In the genomic region with DNA sequence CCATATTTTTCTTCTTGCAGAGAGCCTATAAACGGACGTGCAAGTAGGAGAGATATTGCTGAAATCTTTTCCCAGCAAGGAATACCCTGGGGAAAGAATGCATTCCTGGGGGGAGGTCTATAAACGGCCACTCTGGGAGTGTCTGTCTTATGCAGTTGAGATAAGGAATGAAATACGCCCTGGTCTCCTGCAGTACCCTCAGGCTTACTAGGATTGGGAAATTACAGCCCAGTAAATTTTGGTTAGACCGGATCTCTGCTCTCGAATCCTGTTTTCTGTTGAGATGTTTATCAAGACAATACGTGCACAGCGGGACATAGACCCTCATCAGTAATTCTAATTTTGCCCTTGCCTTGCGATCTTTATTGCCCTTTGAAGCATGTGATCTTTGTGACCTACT, we compare ENCODE assay signal across 6 cellular contexts.
DNase-seq lines count a peak whose midpoint lies in the region; ATAC-seq, FAIRE-seq and TF ChIP-seq lines count a peak whose summit lies in the region.
"Not testable (repeated sequence)": the region's sequence is repeated elsewhere in the genome, so short reads cannot be mapped to it uniquely, and the experiment has no call there.

No MANE protein-coding gene starts in this region.

- not testable (repeated sequence) for H3K9ac ChIP-seq in BLaER1; K562 (ENCODE audit: insufficient read depth in 1 of 2, low read depth in 2 of 2, low read length in 2 of 2); trophoblast cell (ENCODE audit: low read length)

- not testable (repeated sequence) for BruUV-seq in K562 (replicated peaks; lab: Mats Ljungman, UMichigan)

- H2BK12ac ChIP-seq in trophoblast cell (ENCODE audit: low read length): not testable (repeated sequence)

- TF ChIP-seq RAD21 in K562 (CRISPR knock-in tag; conservative IDR thresholded peaks at IDR 0.05 in 1 of 2, IDR thresholded peaks at IDR 0.05 in 1 of 2): not testable (repeated sequence)

- H3K27me3 ChIP-seq in BLaER1; K562 (ENCODE audit: control insufficient read depth in 2 of 2, insufficient read depth in 2 of 2, low read length in 2 of 2); trophoblast cell (ENCODE audit: insufficient read depth, low read length): not testable (repeated sequence)

- H4K20me1 ChIP-seq in BLaER1; K562 (replicated peaks; ENCODE audit: control insufficient read depth, insufficient read depth, low read length): not testable (repeated sequence)

- H3K27ac Mint-ChIP-seq in endothelial cell (ENCODE audit: unreplicated experiment): not testable (repeated sequence)

- not testable (repeated sequence) for H3K9me1 ChIP-seq in K562 (ENCODE audit: control insufficient read depth, insufficient read depth, low read length)

- H3K4me1 Mint-ChIP-seq in endothelial cell (ENCODE audit: unreplicated experiment): not testable (repeated sequence)

- H3K18ac ChIP-seq in trophoblast cell (ENCODE audit: low read length): not testable (repeated sequence)

- H3K4ac ChIP-seq in trophoblast cell (ENCODE audit: low read depth, low read length): not testable (repeated sequence)

- H2BK5ac ChIP-seq in trophoblast cell (ENCODE audit: low read depth, low read length, poor library complexity): not testable (repeated sequence)

- H3K23ac ChIP-seq in trophoblast cell (ENCODE audit: low read length): not testable (repeated sequence)

- H4K8ac ChIP-seq in trophoblast cell (ENCODE audit: low read depth, low read length): not testable (repeated sequence)

- H3K36me3 Mint-ChIP-seq in endothelial cell (ENCODE audit: low read depth, unreplicated experiment): peaks cover 24% of the 10 kb centered on the region

- peak overlapping the region; percentile 59 for H3K4me3 Mint-ChIP-seq in endothelial cell (ENCODE audit: unreplicated experiment)

- not testable (repeated sequence) for TF ChIP-seq CTCF in K562 (IDR thresholded peaks at IDR 0.05 in 2 of 3, conservative IDR thresholded peaks at IDR 0.05 in 1 of 3; ENCODE audit: insufficient read depth in 2 of 3, low read depth in 1 of 3, low read length in 3 of 3); endothelial cell (IDR thresholded peaks at IDR 0.05; ENCODE audit: unreplicated experiment)

- not testable (repeated sequence) for H3K27me3 Mint-ChIP-seq in endothelial cell (ENCODE audit: unreplicated experiment)

- peak overlapping the region; percentile 45; the same call in 1 of the 2 replicates for H3K4me3 ChIP-seq in BLaER1
- not testable (repeated sequence) for H3K4me3 ChIP-seq in K562; trophoblast cell (ENCODE audit: low read depth, low read length)

- 59% methylated on average over 7 of the region's 9 CpGs for WGBS in K562 (ENCODE audit: insufficient coverage, low coverage, missing lambda C conversion rate)
- no CpG with 5 or more reads among the region's 9 CpGs for WGBS in trophoblast cell (ENCODE audit: extremely low coverage, insufficient coverage, insufficient read length)

- CTCF ChIA-PET in HEK293T (lab: Yijun Ruan, JAX); K562 (lab: Yijun Ruan, JAX; ENCODE audit: low intra/inter-chr PET ratio): not testable (repeated sequence)

- H3K4me2 ChIP-seq in BLaER1; K562 (ENCODE audit: insufficient read depth, low read length); trophoblast cell (ENCODE audit: low read length): not testable (repeated sequence)

- not testable (repeated sequence) for H3K79me2 ChIP-seq in K562 (ENCODE audit: control insufficient read depth, insufficient read depth, low read length); trophoblast cell (ENCODE audit: control insufficient read depth, insufficient read depth, low read length, poor library complexity)

- H3K9me3 ChIP-seq in BLaER1: peaks cover 40% of the 10 kb centered on the region
- H3K9me3 ChIP-seq in K562 (replicated peaks; ENCODE audit: control insufficient read depth, insufficient read depth, low read depth, low read length); trophoblast cell (ENCODE audit: insufficient read depth, low read depth, low read length): not testable (repeated sequence)

- TF ChIP-seq POLR2A in K562 (conservative IDR thresholded peaks at IDR 0.05): not testable (repeated sequence)

- not testable (repeated sequence) for H2AFZ ChIP-seq in K562 (ENCODE audit: low read depth, low read length); trophoblast cell (ENCODE audit: insufficient read depth, low read length, poor library complexity)

- H2BK120ac ChIP-seq in trophoblast cell (ENCODE audit: insufficient read depth, low read length, poor library complexity): not testable (repeated sequence)

- in situ Hi-C loops in K562 (cut with MboI): not testable (repeated sequence)

- intact Hi-C loops in K562 (cut with micrococcal nuclease): not testable (repeated sequence)

- not testable (repeated sequence) for H3K9me3 Mint-ChIP-seq in endothelial cell (ENCODE audit: unreplicated experiment)

- not testable (repeated sequence) for H3K27ac ChIP-seq in BLaER1; K562 (ENCODE audit: extremely low read depth, low read depth, low read length); trophoblast cell (ENCODE audit: low read depth, low read length)

- H3K79me1 ChIP-seq in trophoblast cell (ENCODE audit: low read length): not testable (repeated sequence)

- TF ChIP-seq EP300 in K562 (IDR thresholded peaks at IDR 0.05; ENCODE audit: low read length): not testable (repeated sequence)

- ATAC-seq in K562: not testable (repeated sequence)

- H4K91ac ChIP-seq in trophoblast cell (ENCODE audit: low read depth, low read length): not testable (repeated sequence)

- H3K36me3 ChIP-seq in BLaER1: peaks cover 68% of the 10 kb centered on the region
- not testable (repeated sequence) for H3K36me3 ChIP-seq in K562 (ENCODE audit: control insufficient read depth, insufficient read depth, low read length); trophoblast cell (ENCODE audit: control insufficient read depth in 1 of 2, insufficient read depth in 2 of 2, low read length in 2 of 2)

- not testable (repeated sequence) for H4K12ac ChIP-seq in trophoblast cell (ENCODE audit: low read depth, low read length)

- not testable (repeated sequence) for H3K4me1 ChIP-seq in BLaER1; K562 (replicated peaks in 1 of 2; ENCODE audit: control insufficient read depth in 2 of 2, insufficient read depth in 2 of 2, low read length in 2 of 2); trophoblast cell (ENCODE audit: control insufficient read depth in 1 of 2, insufficient read depth in 2 of 2, low read length in 2 of 2)

- not testable (repeated sequence) for FAIRE-seq in K562 (lab: Jason Lieb, UNC)

- DNase-seq in ELF-1 (ENCODE audit: low read depth, low spot score) (peak; percentile 32), trophoblast cell (peak; percentile 71 to 88)
- not testable (repeated sequence) for DNase-seq in HEK293T (ENCODE audit: extremely low spot score); K562 (ENCODE audit: extremely low read depth in 1 of 4, low spot score in 3 of 4); endothelial cell (ENCODE audit: low spot score)

- not testable (repeated sequence) for H2AK5ac ChIP-seq in trophoblast cell (ENCODE audit: low read length)

- not testable (repeated sequence) for H3K14ac ChIP-seq in trophoblast cell (ENCODE audit: low read length)

- POLR2A ChIA-PET in HEK293T (lab: Yijun Ruan, JAX); K562 (lab: Yijun Ruan, JAX): not testable (repeated sequence)

TF ChIP-seq in HEK293T, 16 proteins besides CTCF, POLR2A, EP300 and RAD21:
- TF ChIP-seq CTBP1 (IDR thresholded peaks at IDR 0.05; ENCODE audit: borderline replicate concordance): peak; percentile 26; the same call in 1 of the 2 replicates
- TF ChIP-seq, protein P1, sequence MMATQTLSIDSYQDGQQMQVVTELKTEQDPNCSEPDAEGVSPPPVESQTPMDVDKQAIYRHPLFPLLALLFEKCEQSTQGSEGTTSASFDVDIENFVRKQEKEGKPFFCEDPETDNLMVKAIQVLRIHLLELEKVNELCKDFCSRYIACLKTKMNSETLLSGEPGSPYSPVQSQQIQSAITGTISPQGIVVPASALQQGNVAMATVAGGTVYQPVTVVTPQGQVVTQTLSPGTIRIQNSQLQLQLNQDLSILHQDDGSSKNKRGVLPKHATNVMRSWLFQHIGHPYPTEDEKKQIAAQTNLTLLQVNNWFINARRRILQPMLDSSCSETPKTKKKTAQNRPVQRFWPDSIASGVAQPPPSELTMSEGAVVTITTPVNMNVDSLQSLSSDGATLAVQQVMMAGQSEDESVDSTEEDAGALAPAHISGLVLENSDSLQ (IDR thresholded peaks at IDR 0.05): peak; percentile 69

TF ChIP-seq in K562, 482 proteins besides CTCF, POLR2A, EP300 and RAD21:
- TF ChIP-seq ZNF445 (CRISPR knock-in tag; IDR thresholded peaks at IDR 0.05; ENCODE audit: low read depth): 0 out of 2 replicates have a peak, but pooled peaks have one; percentile 51
- peak; percentile 67; the same call in 1 of the 2 replicates for TF ChIP-seq TRIM28 (IDR thresholded peaks at IDR 0.05)
- TF ChIP-seq CBX5 (IDR thresholded peaks at IDR 0.05; ENCODE audit: borderline replicate concordance, low read depth): peak; percentile 88; the same call in 1 of the 2 replicates
- TF ChIP-seq CBX3 (IDR thresholded peaks at IDR 0.05; ENCODE audit: borderline replicate concordance in 1 of 2, low read length in 2 of 2): 0 out of 3 replicates have a peak, but pooled peaks of 1 of the 2 experiments have one; percentile 24
TF ChIP-seq in K562: peak in this region for 4; not testable (repeated sequence) for 478.
